In genomic region chr4:40056722-40057539, GRCh38 we compare ENCODE assay signal across 8 cellular contexts. TPM values are rescaled to one million over a fixed set of nuclear protein-coding genes. Genes with fewer than 3 reads are reported as not detected.
DNase-seq lines count a peak whose midpoint lies in the region; ATAC-seq, FAIRE-seq and TF ChIP-seq lines count a peak whose summit lies in the region.

N4BP2 (plus strand) TSS chr4:40056850; CDS start chr4:40097341, 40,491 bp downstream.

- no peaks in the 10 kb centered on the region for H3K79me2 ChIP-seq in ACC112 (ENCODE audit: control insufficient read depth, insufficient read depth, low read length, unreplicated experiment)

- H3K4me3 ChIP-seq in ACC112 (ENCODE audit: low read depth, low read length), result peak within 1 kb of the TSS; percentile 85
- H3K4me3 ChIP-seq in kidney (ENCODE audit: low read length in 2 of 2), result peak within 1 kb of the TSS; percentile 76 to 81

- H3K36me3 ChIP-seq in ACC112 (ENCODE audit: insufficient read depth, low read length) (no peaks in the 10 kb centered on the region), kidney (ENCODE audit: control insufficient read depth in 1 of 2, insufficient read depth in 2 of 2, low read length in 2 of 2) (no peaks in the 10 kb centered on the region)

- peak within 1 kb of the TSS; percentile 96 for H2AFZ ChIP-seq in ACC112 (ENCODE audit: low read length, unreplicated experiment)

- no peak for FAIRE-seq in kidney (lab: Jason Lieb, UNC)

- TF ChIP-seq CTCF in kidney (IDR thresholded peaks at IDR 0.05; ENCODE audit: borderline replicate concordance, extremely low read depth, insufficient read depth), result peak; percentile 70

- peak; percentile 95 for DNase-seq in NCI-H2196 treated with DMSO at 0.1 percent for 48 hours (lab: John Stamatoyannopoulos, UW; ENCODE audit: unreplicated experiment)
- DNase-seq in activated CD4-positive, CD25-positive, alpha-beta regulatory T cell (lab: John Stamatoyannopoulos, UW), result peak; percentile 41 to 64 (median 55)
- peak in 56 of 61 donors; percentile 11 to 83 (median 58) for DNase-seq in caudate nucleus (lab: John Stamatoyannopoulos, UW)
- DNase-seq in kidney, result peak; percentile 94
- peak; percentile 57 to 67 for DNase-seq in stimulated activated CD4-positive, alpha-beta T cell treated with anti-CD3 and anti-CD28 coated beads, Interleukin-15, amount 100 ng/mL, for 1 hour (ENCODE audit: low read depth in 1 of 2, low spot score in 1 of 2)

- H3K9me3 ChIP-seq in kidney (ENCODE audit: control insufficient read depth in 1 of 2, low read length in 2 of 2), result no peaks in the 10 kb centered on the region

- H3K27me3 ChIP-seq in ACC112 (ENCODE audit: insufficient read depth, low read length), result no peaks in the 10 kb centered on the region

- intact Hi-C loops in kidney (cut with DNase I), result no loop called here

- ATAC-seq in GM18858 (IDR thresholded peaks at IDR 0.05; ENCODE audit: unreplicated experiment), result peak; percentile 33
- peak; percentile 55 for ATAC-seq in HG03108 (IDR thresholded peaks at IDR 0.05; ENCODE audit: unreplicated experiment)

- H3K4me1 ChIP-seq in ACC112 (ENCODE audit: control insufficient read depth, insufficient read depth, low read length, unreplicated experiment), result peaks cover 7% of the 10 kb centered on the region
- peaks cover 0 to 4% of the 10 kb centered on the region in 2 donors for H3K4me1 ChIP-seq in kidney (ENCODE audit: control insufficient read depth in 1 of 2, insufficient read depth in 1 of 2, low read depth in 1 of 2, low read length in 2 of 2)

- H3K27ac ChIP-seq in ACC112 (ENCODE audit: low read depth, low read length), result peak within 1 kb of the TSS; percentile 92
- H3K27ac ChIP-seq in caudate nucleus (ENCODE audit: low read depth, low read length), result peak within 1 kb of the TSS; percentile 96
- H3K27ac ChIP-seq in kidney (ENCODE audit: low read depth in 2 of 2, low read length in 2 of 2), result peak within 1 kb of the TSS; percentile 98 to 99

- H3K9ac ChIP-seq in kidney (ENCODE audit: low read length in 2 of 2), result peak within 1 kb of the TSS; percentile 89 to 93

RNA-seq across cellular contexts. Expression of gene N4BP2, which starts in this region (rescaled TPM):
- total RNA-seq in kidney, result 10.5 TPM
- polyA plus RNA-seq in kidney (ENCODE audit: insufficient read depth, low read depth, low replicate concordance), result 0.71 TPM

Comparison
In these comparisons a context has a peak if more than half of its experiments do, and no peak if none do; other contexts are left out.
1. Peak in every context shown above with its lines: DNase-seq, ATAC-seq, H3K4me3 ChIP-seq and H3K27ac ChIP-seq.